In genomic region chr6:150046943-150047342, GRCh38 we compare ENCODE assay signal across 3 cellular contexts.
TF ChIP-seq lines count a peak whose summit lies in the region.

No MANE protein-coding gene starts in this region.

TF ChIP-seq in HCT116, 20 proteins besides CTCF, POLR2A, EP300 and RAD21:
- TF ChIP-seq TCF7L2 (IDR thresholded peaks at IDR 0.05; ENCODE audit: borderline replicate concordance, extremely low read depth, insufficient read depth, insufficient read length) (no peak), CEBPB (IDR thresholded peaks at IDR 0.05; ENCODE audit: low read depth) (no peak)
TF ChIP-seq in HCT116: peak in this region for 0.

TF ChIP-seq in HEK293, 187 proteins besides CTCF, POLR2A, EP300 and RAD21:
- peak; percentile 43 for TF ChIP-seq ZNF335 (tag by site-specific recombination; conservative IDR thresholded peaks at IDR 0.05)
- TF ChIP-seq ZNF174 (tag by site-specific recombination; IDR thresholded peaks at IDR 0.05), result no peak
- TF ChIP-seq ZSCAN4 (tag by site-specific recombination; IDR thresholded peaks at IDR 0.05), result peak; percentile 65; the same call in 1 of the 2 replicates

TF ChIP-seq in HepG2, 621 proteins besides CTCF, POLR2A, EP300 and RAD21:
- TF ChIP-seq RNF219 (CRISPR knock-in tag; IDR thresholded peaks at IDR 0.05), result no peak
- no peak for TF ChIP-seq HNF1A (IDR thresholded peaks at IDR 0.05; ENCODE audit: low read depth)
- no peak for TF ChIP-seq HNF1A (CRISPR knock-in tag; IDR thresholded peaks at IDR 0.05; ENCODE audit: borderline replicate concordance)
- TF ChIP-seq FOXA1 (IDR thresholded peaks at IDR 0.05), result no peak
- TF ChIP-seq FOXA1 (CRISPR knock-in tag; IDR thresholded peaks at IDR 0.05), result no peak
- no peak for TF ChIP-seq GABPA (IDR thresholded peaks at IDR 0.05; ENCODE audit: low read depth, low read length)
- TF ChIP-seq GABPA (CRISPR knock-in tag; IDR thresholded peaks at IDR 0.05; ENCODE audit: low read depth), result no peak
- no peak for TF ChIP-seq ZNF800 (CRISPR knock-in tag; IDR thresholded peaks at IDR 0.05)
- TF ChIP-seq GMEB1 (CRISPR knock-in tag; IDR thresholded peaks at IDR 0.05; ENCODE audit: borderline replicate concordance), result no peak
- TF ChIP-seq MYNN (CRISPR knock-in tag; IDR thresholded peaks at IDR 0.05; ENCODE audit: low read depth), result no peak
